In the genomic region with DNA sequence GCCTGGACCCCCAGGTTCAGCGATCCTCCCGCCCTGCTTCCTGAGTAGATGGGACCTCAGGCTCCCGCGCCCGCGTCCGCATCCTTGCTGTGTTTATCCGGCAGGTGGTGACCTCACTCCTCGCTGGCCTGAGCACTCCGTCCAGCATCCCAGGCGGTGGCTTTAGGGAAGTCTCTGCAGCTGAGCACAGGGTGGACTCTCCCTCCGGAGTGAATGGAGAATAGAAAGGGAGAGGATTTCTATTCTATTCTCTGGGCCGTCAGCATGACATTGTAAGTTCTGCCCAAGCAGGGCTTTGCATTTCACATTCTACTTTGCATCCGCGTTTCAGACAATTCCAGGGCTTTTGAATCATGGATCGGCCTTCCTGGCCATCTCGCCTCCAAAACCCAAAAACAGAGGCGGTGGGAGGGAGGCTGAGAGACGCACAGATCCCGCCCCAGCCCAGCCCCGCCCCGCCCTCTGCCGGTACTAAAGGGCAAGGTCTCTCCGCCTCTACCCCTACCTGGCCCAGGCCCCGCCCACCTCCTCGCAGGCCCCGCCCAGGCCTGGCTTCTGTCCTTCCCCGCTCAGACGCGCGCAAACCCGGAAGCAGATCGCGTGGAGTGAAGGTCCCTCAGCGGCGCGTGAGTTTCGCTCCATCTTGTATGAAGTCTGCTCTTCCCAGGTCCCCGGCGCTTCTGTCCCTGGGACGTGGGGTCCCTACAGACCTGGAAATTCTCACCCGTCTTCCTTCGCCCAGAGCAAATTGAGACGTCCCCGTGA, we compare ENCODE assay signal across 8 cellular contexts. TPM values are rescaled to one million over a fixed set of nuclear protein-coding genes. Genes with fewer than 3 reads are reported as not detected.
DNase-seq lines count a peak whose midpoint lies in the region; ATAC-seq, FAIRE-seq and TF ChIP-seq lines count a peak whose summit lies in the region.

ZNF525 (plus strand) TSS at position 572 of the 765 bp plus-strand sequence. CDS start 6,577 bp downstream, outside the sequence.

- no peaks in the 10 kb centered on the region for H3K79me2 ChIP-seq in HepG2 (ENCODE audit: insufficient read depth, low read length)

- no peak within 1 kb of the TSS for H2AFZ ChIP-seq in HepG2 (ENCODE audit: low read length)

- H3K27me3 ChIP-seq in HepG2 (ENCODE audit: control insufficient read depth in 1 of 2, insufficient read depth in 2 of 2, low read length in 2 of 2), result no peaks in the 10 kb centered on the region

- no peak for FAIRE-seq in HepG2 (lab: Jason Lieb, UNC)

- H4K20me1 ChIP-seq in HepG2 (ENCODE audit: insufficient read depth, low read length), result no peaks in the 10 kb centered on the region

- H3K36me3 ChIP-seq in HepG2 (replicated peaks in 1 of 2; ENCODE audit: control insufficient read depth in 1 of 2, insufficient read depth in 2 of 2, low read length in 2 of 2), result no peaks in the 10 kb centered on the region

- intact Hi-C loops in activated CD4-positive, alpha-beta T cell treated with anti-CD3 and anti-CD28 coated beads, Interleukin-2, amount 10 ng/mL, durations not matched to agents 24 days and 14 days (cut with micrococcal nuclease), result loop anchor here (1.0 kb wide), 4 partner anchors 30 to 262 kb away; partner anchors contain the start of genes ZNF160, ZNF765 and ZNF845
- intact Hi-C loops in HepG2 (cut with micrococcal nuclease; ENCODE audit: unreplicated experiment), result no loop called here

- no peaks in the 10 kb centered on the region for H3K9me3 ChIP-seq in HepG2 (ENCODE audit: low read length)

- H3K36me3 Mint-ChIP-seq in activated CD4-positive, alpha-beta T cell treated with anti-CD3 and anti-CD28 coated beads, Interleukin-2, amount 10 ng/mL, durations not matched to agents 24 days and 14 days (ENCODE audit: low read depth), result peaks cover 28% of the 10 kb centered on the region

- peaks cover 19% of the 10 kb centered on the region for H3K9me3 Mint-ChIP-seq in activated CD4-positive, alpha-beta T cell treated with anti-CD3 and anti-CD28 coated beads, Interleukin-2, amount 10 ng/mL, durations not matched to agents 24 days and 14 days

- H3K4me2 ChIP-seq in HepG2 (ENCODE audit: low read depth, low read length), result peak within 1 kb of the TSS; percentile 71

- in situ Hi-C loops in GM18951 (cut with MboI; ENCODE audit: low sequenced_read_pairs, unreplicated experiment) (no loop called here), HepG2 (cut with HindIII; ENCODE audit: extremely low pct_ligation_motif_present, low pct_unique_long_range_greater_than_20kb) (loop anchor here (5.0 kb wide), 1 partner anchor 673 kb away; no protein-coding TSS in a partner anchor)

- H3K4me3 ChIP-seq in HepG2 (replicated peaks in 1 of 3; ENCODE audit: insufficient read depth in 1 of 3, low read depth in 2 of 3, low read length in 3 of 3), result peak within 1 kb of the TSS; percentile 41 to 63 (median 57); a peak in 5 of 6 replicates

- no peaks in the 10 kb centered on the region for H3K4me1 ChIP-seq in HepG2 (ENCODE audit: insufficient read depth, low read length)

- peaks cover 15% of the 10 kb centered on the region for H3K4me1 Mint-ChIP-seq in activated CD4-positive, alpha-beta T cell treated with anti-CD3 and anti-CD28 coated beads, Interleukin-2, amount 10 ng/mL, durations not matched to agents 24 days and 14 days

- peak within 1 kb of the TSS; percentile 95 for H3K27ac Mint-ChIP-seq in activated CD4-positive, alpha-beta T cell treated with anti-CD3 and anti-CD28 coated beads, Interleukin-2, amount 10 ng/mL, durations not matched to agents 24 days and 14 days

- TF ChIP-seq EP300 in HepG2 (IDR thresholded peaks at IDR 0.05; ENCODE audit: low read depth in 2 of 2, low read length in 2 of 2), result no peak
- no peak for TF ChIP-seq EP300 in HepG2 (CRISPR knock-in tag; IDR thresholded peaks at IDR 0.05; ENCODE audit: borderline replicate concordance)

- peak within 1 kb of the TSS; percentile 67 for H3K9ac ChIP-seq in HepG2 (ENCODE audit: insufficient read depth, low read depth, low read length)

- TF ChIP-seq RAD21 in HepG2 (CRISPR knock-in tag; IDR thresholded peaks at IDR 0.05), result no peak

- TF ChIP-seq POLR2A in GM18951 (IDR thresholded peaks at IDR 0.05; ENCODE audit: extremely low read depth, insufficient read depth, insufficient read length) (peak; percentile 84), HepG2 (IDR thresholded peaks at IDR 0.05; ENCODE audit: insufficient read depth in 1 of 2, low read depth in 2 of 2, low read length in 2 of 2) (peak; percentile 61 to 78)

- ATAC-seq in HG03175 (IDR thresholded peaks at IDR 0.05; ENCODE audit: unreplicated experiment) (peak; percentile 97), HepG2 (peak; percentile 98)

- CTCF ChIA-PET in HepG2 (lab: Yijun Ruan, JAX; ENCODE audit: low intra/inter-chr PET ratio, low total read pairs), result no interaction called here

- POLR2A ChIA-PET in HepG2 (lab: Yijun Ruan, JAX), result no interaction called here

- peak within 1 kb of the TSS; percentile 95 for H3K4me3 Mint-ChIP-seq in activated CD4-positive, alpha-beta T cell treated with anti-CD3 and anti-CD28 coated beads, Interleukin-2, amount 10 ng/mL, durations not matched to agents 24 days and 14 days

- WGBS in HepG2 (ENCODE audit: low lambda C conversion rate), result 29% methylated on average over 32 of the region's 45 CpGs

- H3K27ac ChIP-seq in HepG2 (ENCODE audit: extremely low read length, insufficient read depth, low read length), result peak within 1 kb of the TSS; percentile 38

- H3K27me3 Mint-ChIP-seq in activated CD4-positive, alpha-beta T cell treated with anti-CD3 and anti-CD28 coated beads, Interleukin-2, amount 10 ng/mL, durations not matched to agents 24 days and 14 days, result no peaks in the 10 kb centered on the region

- TF ChIP-seq CTCF in AG09319 (IDR thresholded peaks at IDR 0.05; ENCODE audit: low read depth, low read length) (no peak; the same call in 1 of the 2 replicates), HepG2 (CRISPR knock-in tag; IDR thresholded peaks at IDR 0.05) (peak; percentile 22; the same call in 1 of the 2 replicates)

- no TSS peak for BruUV-seq in HepG2 (replicated peaks; lab: Mats Ljungman, UMichigan)

- peak; percentile 20 for DNase-seq in AG09319 (ENCODE audit: extremely low read depth, low read depth)
- peak; percentile 34 for DNase-seq in NCI-H446 treated with DMSO at 0.1 percent for 48 hours (lab: John Stamatoyannopoulos, UW)
- peak; percentile 99 for DNase-seq in activated CD4-positive, alpha-beta T cell treated with anti-CD3 and anti-CD28 coated beads, Interleukin-2, amount 10 ng/mL, durations not matched to agents 24 days and 14 days
- peak; percentile 46 for DNase-seq in dedifferentiated amniotic fluid mesenchymal stem cell (ENCODE audit: extremely low spot score)
- peak; percentile 71 for DNase-seq in HepG2 (ENCODE audit: low spot score)
- peak; percentile 94 to 95 for DNase-seq in stimulated activated CD4-positive, alpha-beta T cell treated with anti-CD3 and anti-CD28 coated beads, Interleukin-2, amount 100 ng/mL, for 48 hours

TF ChIP-seq in HepG2, 621 proteins besides CTCF, POLR2A, EP300 and RAD21 (continues in another document):
- TF ChIP-seq TSC22D2 (CRISPR knock-in tag; IDR thresholded peaks at IDR 0.05; ENCODE audit: borderline replicate concordance), result no peak
- TF ChIP-seq KAT8 (CRISPR knock-in tag; IDR thresholded peaks at IDR 0.05), result peak; percentile 38; the same call in 1 of the 2 replicates
- peak; percentile 24; the same call in 1 of the 2 replicates for TF ChIP-seq HDAC1 (CRISPR knock-in tag; IDR thresholded peaks at IDR 0.05)
- TF ChIP-seq PHF8 (CRISPR knock-in tag; IDR thresholded peaks at IDR 0.05), result peak; percentile 51; the same call in 1 of the 2 replicates
- TF ChIP-seq NFRKB (IDR thresholded peaks at IDR 0.05), result no peak
- TF ChIP-seq GATAD1 (CRISPR knock-in tag; IDR thresholded peaks at IDR 0.05), result 0 out of 2 replicates have a peak, but pooled peaks have one; percentile 11
- no peak for TF ChIP-seq ZNF205 (CRISPR knock-in tag; IDR thresholded peaks at IDR 0.05)

RNA-seq across cellular contexts. Expression of gene ZNF525, which starts in this region (rescaled TPM):
- total RNA-seq in activated CD4-positive, alpha-beta T cell treated with anti-CD3 and anti-CD28 coated beads, Interleukin-2, amount 10 ng/mL, durations not matched to agents 24 days and 14 days, result 18.3 and 19.4 TPM in 2 replicates
- 8.7 and 9.9 TPM in 2 replicates for total RNA-seq in HepG2 (2016; rRNA removed; fragmentation: Illumina TruSeq; extraction: Trizol)
- total RNA-seq in HepG2 (2016; cell fraction: cytosol; rRNA removed; fragmentation: Illumina TruSeq; extraction: Trizol; ENCODE audit: low read depth), result 2.1 and 3.8 TPM in 2 replicates
- 8.7 and 9.3 TPM in 2 replicates for total RNA-seq in HepG2 (2016; cell fraction: insoluble cytoplasmic fraction; rRNA removed; fragmentation: Illumina TruSeq; extraction: Trizol)
- total RNA-seq in HepG2 (2016; cell fraction: membrane; rRNA removed; fragmentation: Illumina TruSeq; extraction: Trizol), result 7.5 and 9.9 TPM in 2 replicates
- total RNA-seq in HepG2 (2016; cell fraction: nucleus; rRNA removed; fragmentation: Illumina TruSeq; extraction: Trizol), result 8.5 and 10.7 TPM in 2 replicates
- 2.8 and 3.4 TPM in 2 replicates for polyA plus RNA-seq in HepG2 (2011; rRNA removed)
- polyA plus RNA-seq in HepG2 (2011; cell fraction: cytosol; rRNA removed), result 0.72 and 0.95 TPM in 2 replicates
- polyA plus RNA-seq in HepG2 (2011; cell fraction: nucleus; rRNA removed), result 2.3 and 3.4 TPM in 2 replicates
- polyA plus RNA-seq in HepG2 (2012), result 2.1 and 3.1 TPM in 2 replicates
- 0.43 and 0.53 TPM in 2 replicates for polyA plus RNA-seq in HepG2 (2016; cell fraction: cytosol; fragmentation: Illumina TruSeq; extraction: Trizol; ENCODE audit: low read depth)
- 2.8 and 3.3 TPM in 2 replicates for polyA plus RNA-seq in HepG2 (2016; cell fraction: insoluble cytoplasmic fraction; fragmentation: Illumina TruSeq; extraction: Trizol; ENCODE audit: low read depth)
- polyA plus RNA-seq in HepG2 (2016; cell fraction: membrane; fragmentation: Illumina TruSeq; extraction: Trizol; ENCODE audit: low read depth), result 0.96 and 1.3 TPM in 2 replicates
- polyA plus RNA-seq in HepG2 (2016; cell fraction: nucleus; fragmentation: Illumina TruSeq; extraction: Trizol; ENCODE audit: insufficient read depth, low read depth), result 6.7 and 8.5 TPM in 2 replicates
- polyA minus RNA-seq in HepG2 (2011; rRNA and poly(A)+ RNA removed; ENCODE audit: low replicate concordance), result 1.5 and 3.8 TPM in 2 replicates
- 2.3 and 2.6 TPM in 2 replicates for polyA minus RNA-seq in HepG2 (2011; cell fraction: cytosol; rRNA and poly(A)+ RNA removed)
- polyA minus RNA-seq in HepG2 (2011; cell fraction: nucleus; rRNA and poly(A)+ RNA removed), result 9.1 and 11.7 TPM in 2 replicates

Comparison
In these comparisons a context has a peak if more than half of its experiments do, and no peak if none do; other contexts are left out.
1. Peak in every context shown above with its lines: DNase-seq, ATAC-seq, H3K4me3 ChIP-seq and H3K27ac ChIP-seq.
2. DNase-seq: peak in every context shown above with its lines; median percentile 99 in activated CD4-positive, alpha-beta T cell treated with anti-CD3 and anti-CD28 coated beads, Interleukin-2, amount 10 ng/mL, durations not matched to agents 24 days and 14 days; 94 in stimulated activated CD4-positive, alpha-beta T cell treated with anti-CD3 and anti-CD28 coated beads, Interleukin-2, amount 100 ng/mL, for 48 hours; 71 in HepG2; 46 in dedifferentiated amniotic fluid mesenchymal stem cell; 34 in NCI-H446 treated with DMSO at 0.1 percent for 48 hours; 20 in AG09319.